In genomic region chr3:31427623-31428022, GRCh38 we compare ENCODE assay signal across 26 cellular contexts.
DNase-seq lines count a peak whose midpoint lies in the region; ATAC-seq, FAIRE-seq and TF ChIP-seq lines count a peak whose summit lies in the region.
"Had no signal": no experiment of that assay in that cellular context is flagged by ENCODE, and none has a peak within 500 bp of the region (broad histone marks: within the 10 kb centered on the region; RNA-seq: fewer than 3 reads in every experiment).

No MANE protein-coding gene starts in this region.

- TF ChIP-seq EP300 in HepG2 (IDR thresholded peaks at IDR 0.05; ENCODE audit: low read depth in 2 of 2, low read length in 2 of 2), result no peak
- TF ChIP-seq EP300 in HepG2 (CRISPR knock-in tag; IDR thresholded peaks at IDR 0.05; ENCODE audit: borderline replicate concordance), result no peak

- peaks cover 7% of the 10 kb centered on the region for H3K4me1 Mint-ChIP-seq in activated naive CD4-positive, alpha-beta T cell treated with anti-CD3 and anti-CD28 coated beads, Interleukin-2, amount 10 ng/mL, durations not matched to agents 7 days and 5 days
- H3K4me1 Mint-ChIP-seq: CD14-positive monocyte; CD4-positive, CD25-positive, alpha-beta regulatory T cell had no signal

- H3K9ac ChIP-seq in HepG2 (ENCODE audit: insufficient read depth, low read depth, low read length) (no peak overlapping the region), IMR-90 (ENCODE audit: low read depth, low read length) (no peak overlapping the region)
- H3K9ac ChIP-seq: BLaER1 had no signal

- no peak for ATAC-seq in HepG2
- ATAC-seq in right lobe of liver, result no peak
- no peak for ATAC-seq in IMR-90 (ENCODE audit: low read depth)
- ATAC-seq: GM12878 had no signal

- H3K36me3 ChIP-seq in HepG2 (replicated peaks in 1 of 2; ENCODE audit: control insufficient read depth in 1 of 2, insufficient read depth in 2 of 2, low read length in 2 of 2), result no peaks in the 10 kb centered on the region
- no peaks in the 10 kb centered on the region for H3K36me3 ChIP-seq in right lobe of liver
- no peaks in the 10 kb centered on the region for H3K36me3 ChIP-seq in IMR-90 (ENCODE audit: control insufficient read depth, insufficient read depth, low read length)
- H3K36me3 ChIP-seq: BE2C, BLaER1 had no signal

- POLR2A ChIA-PET in HepG2 (lab: Yijun Ruan, JAX) (no interaction called here), IMR-90 (lab: Charles Lee; ENCODE audit: unreplicated experiment) (interaction anchor here (0.6 kb wide), 1 partner anchor 56 kb away, joined by 3 read pairs; no protein-coding TSS in a partner anchor)

- no peak overlapping the region for H3K23ac ChIP-seq in IMR-90 (ENCODE audit: low read depth, low read length)

- TF ChIP-seq RAD21 in HepG2 (CRISPR knock-in tag; IDR thresholded peaks at IDR 0.05), result no peak
- no peak for TF ChIP-seq RAD21 in IMR-90 (IDR thresholded peaks at IDR 0.05; ENCODE audit: low read length)

- H3K56ac ChIP-seq in IMR-90 (ENCODE audit: extremely low read depth, insufficient read depth, low read length), result no peak overlapping the region

- H3K4me1 ChIP-seq in HepG2 (ENCODE audit: insufficient read depth, low read length) (peaks cover 17% of the 10 kb centered on the region), right lobe of liver (no peaks in the 10 kb centered on the region), IMR-90 (ENCODE audit: control insufficient read depth, insufficient read depth, low read length) (no peaks in the 10 kb centered on the region)
- H3K4me1 ChIP-seq: BE2C, BLaER1 had no signal

- no peak overlapping the region for H4K5ac ChIP-seq in IMR-90 (ENCODE audit: low read depth, low read length)

- CTCF ChIA-PET in HepG2 (lab: Yijun Ruan, JAX; ENCODE audit: low intra/inter-chr PET ratio, low total read pairs), result no interaction called here
- CTCF ChIA-PET in IMR-90 (lab: Yijun Ruan, JAX), result no interaction called here
- CTCF ChIA-PET in activated naive CD4-positive, alpha-beta T cell treated with anti-CD3 and anti-CD28 coated beads, Interleukin-2, amount 10 ng/mL, durations not matched to agents 7 days and 5 days (lab: Charles Lee), result no interaction called here

- no peaks in the 10 kb centered on the region for H3K27me3 ChIP-seq in HepG2 (ENCODE audit: control insufficient read depth in 1 of 2, insufficient read depth in 2 of 2, low read length in 2 of 2)
- H3K27me3 ChIP-seq in right lobe of liver, result no peaks in the 10 kb centered on the region
- no peaks in the 10 kb centered on the region; the same call in 1 of the 2 replicates for H3K27me3 ChIP-seq in IMR-90 (ENCODE audit: control insufficient read depth, insufficient read depth, low read length)
- H3K27me3 ChIP-seq: BE2C, BLaER1 had no signal

- no peak for DNase-seq in HepG2 (ENCODE audit: low spot score)
- DNase-seq in right lobe of liver, result no peak
- DNase-seq in IMR-90, result no peak
- DNase-seq in activated naive CD4-positive, alpha-beta T cell treated with anti-CD3 and anti-CD28 coated beads, Interleukin-2, amount 10 ng/mL, durations not matched to agents 7 days and 5 days, result no peak
- no peak for DNase-seq in medulla oblongata (ENCODE audit: extremely low spot score)
- DNase-seq: 8988T; ACHN; BE2C; C1 segment of cervical spinal cord; CD4-positive, alpha-beta memory T cell; CD4-positive, CD25-positive, alpha-beta regulatory T cell; CD8-positive, alpha-beta memory T cell; COR-L47; DMS 273 treated with DMSO at 0.1 percent for 48 hours; DMS153; DMS53; DMS79; DND-41; EL; GDM1 had no signal

- no peaks in the 10 kb centered on the region for H4K20me1 ChIP-seq in HepG2 (ENCODE audit: insufficient read depth, low read length)
- H4K20me1 ChIP-seq in IMR-90 (ENCODE audit: insufficient read depth, low read length), result no peaks in the 10 kb centered on the region
- H4K20me1 ChIP-seq: BLaER1 had no signal

- H3K4me3 Mint-ChIP-seq in activated naive CD4-positive, alpha-beta T cell treated with anti-CD3 and anti-CD28 coated beads, Interleukin-2, amount 10 ng/mL, durations not matched to agents 7 days and 5 days, result no peak overlapping the region
- H3K4me3 Mint-ChIP-seq: CD14-positive monocyte; CD4-positive, alpha-beta memory T cell; CD4-positive, CD25-positive, alpha-beta regulatory T cell; CD8-positive, alpha-beta memory T cell had no signal

- no peak overlapping the region for H2AK5ac ChIP-seq in IMR-90 (ENCODE audit: low read depth, low read length)

- H3K27me3 Mint-ChIP-seq in activated naive CD4-positive, alpha-beta T cell treated with anti-CD3 and anti-CD28 coated beads, Interleukin-2, amount 10 ng/mL, durations not matched to agents 7 days and 5 days, result no peaks in the 10 kb centered on the region

- H3K27ac Mint-ChIP-seq in activated naive CD4-positive, alpha-beta T cell treated with anti-CD3 and anti-CD28 coated beads, Interleukin-2, amount 10 ng/mL, durations not matched to agents 7 days and 5 days, result no peak overlapping the region
- H3K27ac Mint-ChIP-seq: CD14-positive monocyte; CD4-positive, alpha-beta memory T cell; CD4-positive, CD25-positive, alpha-beta regulatory T cell; CD8-positive, alpha-beta memory T cell had no signal

- H3K36me3 Mint-ChIP-seq in activated naive CD4-positive, alpha-beta T cell treated with anti-CD3 and anti-CD28 coated beads, Interleukin-2, amount 10 ng/mL, durations not matched to agents 7 days and 5 days, result peaks cover 6% of the 10 kb centered on the region
- H3K36me3 Mint-ChIP-seq: CD14-positive monocyte; CD4-positive, CD25-positive, alpha-beta regulatory T cell had no signal

- no peak overlapping the region for H3K18ac ChIP-seq in IMR-90 (ENCODE audit: low read depth, low read length)

- in situ Hi-C loops in HepG2 (cut with HindIII; ENCODE audit: extremely low pct_ligation_motif_present, low pct_unique_long_range_greater_than_20kb), result no loop called here
- in situ Hi-C loops in IMR-90 (cut with MboI; ENCODE audit: low sequenced_read_pairs), result no loop called here

- H3K27ac ChIP-seq in HepG2 (ENCODE audit: extremely low read length, insufficient read depth, low read length) (no peak overlapping the region), right lobe of liver (no peak overlapping the region), IMR-90 (ENCODE audit: insufficient read depth, low read length) (no peak overlapping the region)
- H3K27ac ChIP-seq: BLaER1 had no signal

- no peak overlapping the region for H2BK20ac ChIP-seq in IMR-90 (ENCODE audit: low read depth, low read length)

- no peak overlapping the region for H4K91ac ChIP-seq in IMR-90 (ENCODE audit: insufficient read depth, low read depth, low read length)

- H2BK15ac ChIP-seq in IMR-90 (ENCODE audit: low read depth, low read length), result no peak overlapping the region

- dilution Hi-C loops in IMR-90 (cut with HindIII; ENCODE audit: low sequenced_read_pairs, unreplicated experiment), result no loop called here

- peaks cover 14% of the 10 kb centered on the region for H3K9me3 Mint-ChIP-seq in activated naive CD4-positive, alpha-beta T cell treated with anti-CD3 and anti-CD28 coated beads, Interleukin-2, amount 10 ng/mL, durations not matched to agents 7 days and 5 days

- no peaks in the 10 kb centered on the region for H3K9me1 ChIP-seq in IMR-90 (ENCODE audit: insufficient read depth, low read length)

- FAIRE-seq in HepG2 (lab: Jason Lieb, UNC), result no peak
- FAIRE-seq: A204.1, GM12878, GM12892, GM19239 had no signal

- H2BK120ac ChIP-seq in IMR-90 (ENCODE audit: low read depth, low read length), result no peak overlapping the region

- BruUV-seq in HepG2 (replicated peaks; lab: Mats Ljungman, UMichigan), result no TSS peak
- no TSS peak for BruUV-seq in IMR-90 (replicated peaks; lab: Mats Ljungman, UMichigan)

- H4K8ac ChIP-seq in IMR-90 (ENCODE audit: low read depth in 2 of 2, low read length in 2 of 2), result no peak overlapping the region

- no peak overlapping the region for H3K4ac ChIP-seq in IMR-90 (ENCODE audit: low read depth, low read length)

- H3K9me3 ChIP-seq in HepG2 (ENCODE audit: low read length) (no peaks in the 10 kb centered on the region), right lobe of liver (no peaks in the 10 kb centered on the region), IMR-90 (ENCODE audit: control insufficient read depth, insufficient read depth, low read length) (no peaks in the 10 kb centered on the region)
- H3K9me3 ChIP-seq: BE2C had no signal

- TF ChIP-seq POLR2A in HepG2 (IDR thresholded peaks at IDR 0.05; ENCODE audit: insufficient read depth in 1 of 2, low read depth in 2 of 2, low read length in 2 of 2), result no peak
- no peak for TF ChIP-seq POLR2A in right lobe of liver (IDR thresholded peaks at IDR 0.05)
- no peak for TF ChIP-seq POLR2A in IMR-90 (IDR thresholded peaks at IDR 0.05; ENCODE audit: low read depth, low read length)

- intact Hi-C loops in HepG2 (cut with micrococcal nuclease; ENCODE audit: unreplicated experiment), result no loop called here
- intact Hi-C loops in right lobe of liver (cut with DNase I), result no loop called here
- intact Hi-C loops in IMR-90 (cut with micrococcal nuclease), result no loop called here

- no peak overlapping the region for H2BK5ac ChIP-seq in IMR-90 (ENCODE audit: low read depth, low read length, poor library complexity, severe bottlenecking)

- TF ChIP-seq CTCF in HepG2 (CRISPR knock-in tag; IDR thresholded peaks at IDR 0.05) (no peak), right lobe of liver (IDR thresholded peaks at IDR 0.05) (no peak), IMR-90 (conservative IDR thresholded peaks at IDR 0.05; ENCODE audit: low read depth, low read length) (no peak)

- no peak overlapping the region for H3K14ac ChIP-seq in IMR-90 (replicated peaks; ENCODE audit: low read depth, low read length)

- no peaks in the 10 kb centered on the region for H3K79me1 ChIP-seq in IMR-90 (ENCODE audit: low read depth in 1 of 2, low read length in 2 of 2)

- no peak overlapping the region for H2AK9ac ChIP-seq in IMR-90 (replicated peaks; ENCODE audit: low read depth, low read length, poor library complexity)

- no peak overlapping the region for H3K4me2 ChIP-seq in HepG2 (ENCODE audit: low read depth, low read length)
- no peak overlapping the region for H3K4me2 ChIP-seq in IMR-90 (ENCODE audit: low read depth, low read length)
- H3K4me2 ChIP-seq: BLaER1 had no signal

- H3K79me2 ChIP-seq in HepG2 (ENCODE audit: insufficient read depth, low read length), result no peaks in the 10 kb centered on the region

- 68% methylated on average over 1 of the region's 1 CpG for WGBS in HepG2 (ENCODE audit: low lambda C conversion rate)
- 63% methylated on average over 1 of the region's 1 CpG for WGBS in right lobe of liver (ENCODE audit: insufficient coverage, low coverage, low lambda C conversion rate, missing lambda C conversion rate)
- no CpG with 5 or more reads among the region's 1 CpG for WGBS in IMR-90 (ENCODE audit: extremely low coverage in 2 of 2, insufficient read length in 1 of 2), 2 experiments

- H3K4me3 ChIP-seq in HepG2 (replicated peaks in 1 of 3; ENCODE audit: insufficient read depth in 1 of 3, low read depth in 2 of 3, low read length in 3 of 3) (no peak overlapping the region), right lobe of liver (no peak overlapping the region), IMR-90 (ENCODE audit: insufficient read depth, low read depth, low read length) (no peak overlapping the region)
- H3K4me3 ChIP-seq: BLaER1, GM12878 had no signal

- no peak overlapping the region for H2AFZ ChIP-seq in HepG2 (ENCODE audit: low read length)
- H2AFZ ChIP-seq in IMR-90 (replicated peaks; ENCODE audit: low read length, poor library complexity), result no peak overlapping the region

TF ChIP-seq in HepG2, 621 proteins besides CTCF, POLR2A, EP300 and RAD21 (continues in another document):
- TF ChIP-seq ZZZ3 (CRISPR knock-in tag; IDR thresholded peaks at IDR 0.05; ENCODE audit: borderline replicate concordance), result no peak

TF ChIP-seq in IMR-90, 13 proteins besides CTCF, POLR2A, EP300 and RAD21 (continues in another document):
- no peak for TF ChIP-seq FOS (IDR thresholded peaks at IDR 0.05; ENCODE audit: low read depth, low read length)
